In the genomic region with DNA sequence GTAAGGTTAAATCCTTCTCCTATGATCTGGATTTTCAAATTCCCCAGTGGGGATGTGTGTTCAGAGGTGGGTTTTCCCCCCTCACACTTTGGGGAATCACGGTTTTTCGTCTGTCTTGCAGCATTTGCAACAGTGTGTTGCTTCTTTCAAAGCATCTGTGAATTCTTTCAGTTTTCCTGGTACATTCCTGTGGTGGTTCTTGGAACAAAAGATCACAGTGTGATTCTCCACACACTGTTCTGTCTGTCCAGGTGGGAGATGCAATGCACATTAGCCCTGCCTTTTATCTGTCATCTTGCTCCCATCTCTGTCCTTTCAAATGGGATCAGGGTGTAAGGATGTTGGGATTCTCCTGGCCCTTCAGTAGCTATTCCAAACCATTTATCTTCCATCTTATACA, we compare ENCODE assay signal across 14 cellular contexts. TPM values are rescaled to one million over a fixed set of nuclear protein-coding genes. Genes with fewer than 3 reads are reported as not detected.
DNase-seq lines count a peak whose midpoint lies in the region; ATAC-seq lines count a peak whose summit lies in the region.
"Had no signal": no experiment of that assay in that cellular context is flagged by ENCODE, and none has a peak within 500 bp of the region (broad histone marks: within the 10 kb centered on the region; RNA-seq: fewer than 3 reads in every experiment).

No MANE protein-coding gene starts in this region.

- H3K4me1 Mint-ChIP-seq in T-helper 1 cell treated with Interleukin-12 subunit alpha and Interleukin-12 subunit beta and Interleukin-4 antibody, amounts not matched to agents 30 μg/mL and 1 μg/mL, for 36 hours (ENCODE audit: low read depth), result peaks cover 63% of the 10 kb centered on the region
- H3K4me1 Mint-ChIP-seq in stimulated activated naive CD8-positive, alpha-beta T cell treated with anti-CD3 and anti-CD28 coated beads, Interleukin-15, Interleukin-2, amounts not matched to agents 100 ng/mL and 50 ng/mL, for 24 hours (ENCODE audit: low read depth), result peaks cover 95% of the 10 kb centered on the region
- peaks cover 86% of the 10 kb centered on the region for H3K4me1 Mint-ChIP-seq in stimulated activated naive CD8-positive, alpha-beta T cell treated with anti-CD3 and anti-CD28 coated beads, Interleukin-15, amount 100 ng/mL, for 72 hours
- H3K4me1 Mint-ChIP-seq in immature natural killer cell, result peaks cover 63 to 96% of the 10 kb centered on the region in 2 donors

- H3K27ac Mint-ChIP-seq in T-helper 1 cell treated with Interleukin-12 subunit alpha and Interleukin-12 subunit beta and Interleukin-4 antibody, amounts not matched to agents 30 μg/mL and 1 μg/mL, for 36 hours, result peak overlapping the region; percentile 87
- peak overlapping the region; percentile 95 for H3K27ac Mint-ChIP-seq in stimulated activated naive CD8-positive, alpha-beta T cell treated with anti-CD3 and anti-CD28 coated beads, Interleukin-15, Interleukin-2, amounts not matched to agents 100 ng/mL and 50 ng/mL, for 24 hours
- H3K27ac Mint-ChIP-seq in stimulated activated naive CD8-positive, alpha-beta T cell treated with anti-CD3 and anti-CD28 coated beads, Interleukin-15, amount 100 ng/mL, for 72 hours, result no peak overlapping the region
- peak overlapping the region in 4 of 6 donors; percentile 8 to 90 (median 8) for H3K27ac Mint-ChIP-seq in immature natural killer cell
- H3K27ac Mint-ChIP-seq: CD8-positive, alpha-beta T cell had no signal

- H3K36me3 Mint-ChIP-seq in T-helper 1 cell treated with Interleukin-12 subunit alpha and Interleukin-12 subunit beta and Interleukin-4 antibody, amounts not matched to agents 30 μg/mL and 1 μg/mL, for 36 hours (ENCODE audit: low read depth), result peaks cover 82% of the 10 kb centered on the region
- H3K36me3 Mint-ChIP-seq in stimulated activated naive CD8-positive, alpha-beta T cell treated with anti-CD3 and anti-CD28 coated beads, Interleukin-15, Interleukin-2, amounts not matched to agents 100 ng/mL and 50 ng/mL, for 24 hours (ENCODE audit: low read depth), result peaks cover 96% of the 10 kb centered on the region
- peaks cover 41 to 68% (median 49%) of the 10 kb centered on the region in 3 donors for H3K36me3 Mint-ChIP-seq in immature natural killer cell

- DNase-seq in T-helper 1 cell (no peak), immature natural killer cell (no peak), activated gamma-delta T cell treated with Interleukin-2 at 50 U/mL for 16 hours (no peak)
- DNase-seq in stimulated activated naive CD8-positive, alpha-beta T cell treated with anti-CD3 and anti-CD28 coated beads, Interleukin-15, amount 100 ng/mL, for 72 hours, result no peak
- no peak for DNase-seq in stimulated activated CD8-positive, alpha-beta memory T cell treated with anti-CD3 and anti-CD28 coated beads, Interleukin-4, amount 100 ng/mL, for 48 hours
- DNase-seq: CD8-positive, alpha-beta T cell; DMS79 treated with DMSO at 0.1 percent for 48 hours; NCI-H1048; NCI-H146; NCI-H2081 treated with DMSO at 0.1 percent for 48 hours; NCI-H524 had no signal

- H3K27me3 Mint-ChIP-seq in T-helper 1 cell treated with Interleukin-12 subunit alpha and Interleukin-12 subunit beta and Interleukin-4 antibody, amounts not matched to agents 30 μg/mL and 1 μg/mL, for 36 hours (ENCODE audit: low read depth), result no peaks in the 10 kb centered on the region
- no peaks in the 10 kb centered on the region for H3K27me3 Mint-ChIP-seq in stimulated activated naive CD8-positive, alpha-beta T cell treated with anti-CD3 and anti-CD28 coated beads, Interleukin-15, Interleukin-2, amounts not matched to agents 100 ng/mL and 50 ng/mL, for 24 hours
- H3K27me3 Mint-ChIP-seq in stimulated activated naive CD8-positive, alpha-beta T cell treated with anti-CD3 and anti-CD28 coated beads, Interleukin-15, amount 100 ng/mL, for 72 hours, result no peaks in the 10 kb centered on the region
- peaks cover 6 to 8% (median 6%) of the 10 kb centered on the region in 3 donors for H3K27me3 Mint-ChIP-seq in immature natural killer cell (ENCODE audit: low read depth in 3 of 3)

- no peak for ATAC-seq in stimulated activated naive CD8-positive, alpha-beta T cell treated with anti-CD3 and anti-CD28 coated beads, Interleukin-15, amount 100 ng/mL, for 72 hours
- ATAC-seq in GM19324 (IDR thresholded peaks at IDR 0.05; ENCODE audit: low FRiP score, unreplicated experiment), result no peak
- ATAC-seq: CD8-positive, alpha-beta T cell had no signal

- no peak overlapping the region for H3K4me3 Mint-ChIP-seq in T-helper 1 cell treated with Interleukin-12 subunit alpha and Interleukin-12 subunit beta and Interleukin-4 antibody, amounts not matched to agents 30 μg/mL and 1 μg/mL, for 36 hours
- no peak overlapping the region for H3K4me3 Mint-ChIP-seq in stimulated activated naive CD8-positive, alpha-beta T cell treated with anti-CD3 and anti-CD28 coated beads, Interleukin-15, Interleukin-2, amounts not matched to agents 100 ng/mL and 50 ng/mL, for 24 hours
- H3K4me3 Mint-ChIP-seq in stimulated activated naive CD8-positive, alpha-beta T cell treated with anti-CD3 and anti-CD28 coated beads, Interleukin-15, amount 100 ng/mL, for 72 hours, result peak overlapping the region in 1 of 2 donors; percentile 62
- H3K4me3 Mint-ChIP-seq in immature natural killer cell, result peak overlapping the region in 1 of 5 donors; percentile 7
- H3K4me3 Mint-ChIP-seq: CD8-positive, alpha-beta T cell had no signal

- peaks cover 25% of the 10 kb centered on the region for H3K9me3 Mint-ChIP-seq in T-helper 1 cell treated with Interleukin-12 subunit alpha and Interleukin-12 subunit beta and Interleukin-4 antibody, amounts not matched to agents 30 μg/mL and 1 μg/mL, for 36 hours
- H3K9me3 Mint-ChIP-seq in stimulated activated naive CD8-positive, alpha-beta T cell treated with anti-CD3 and anti-CD28 coated beads, Interleukin-15, Interleukin-2, amounts not matched to agents 100 ng/mL and 50 ng/mL, for 24 hours, result peaks cover 12% of the 10 kb centered on the region
- H3K9me3 Mint-ChIP-seq in stimulated activated naive CD8-positive, alpha-beta T cell treated with anti-CD3 and anti-CD28 coated beads, Interleukin-15, amount 100 ng/mL, for 72 hours, result peaks cover 22 to 29% of the 10 kb centered on the region in 2 donors
- H3K9me3 Mint-ChIP-seq in immature natural killer cell, result peaks cover 0 to 7% (median under 1%) of the 10 kb centered on the region in 6 donors

RNA-seq across cellular contexts. Expression of a gene that starts 11.8 kb away (rescaled TPM):
- polyA plus RNA-seq in immature natural killer cell, result 100 to 1,000 TPM; 104 to 125 (median 108) TPM

Comparison
In these comparisons a context has a peak if more than half of its experiments do, and no peak if none do; other contexts are left out.
1. H3K27ac Mint-ChIP-seq: peak in T-helper 1 cell treated with Interleukin-12 subunit alpha and Interleukin-12 subunit beta and Interleukin-4 antibody, amounts not matched to agents 30 μg/mL and 1 μg/mL, for 36 hours (single experiment), stimulated activated naive CD8-positive, alpha-beta T cell treated with anti-CD3 and anti-CD28 coated beads, Interleukin-15, Interleukin-2, amounts not matched to agents 100 ng/mL and 50 ng/mL, for 24 hours (single experiment) and immature natural killer cell (4 of 6); none in stimulated activated naive CD8-positive, alpha-beta T cell treated with anti-CD3 and anti-CD28 coated beads, Interleukin-15, amount 100 ng/mL, for 72 hours (0 of 2).